In the genomic region with DNA sequence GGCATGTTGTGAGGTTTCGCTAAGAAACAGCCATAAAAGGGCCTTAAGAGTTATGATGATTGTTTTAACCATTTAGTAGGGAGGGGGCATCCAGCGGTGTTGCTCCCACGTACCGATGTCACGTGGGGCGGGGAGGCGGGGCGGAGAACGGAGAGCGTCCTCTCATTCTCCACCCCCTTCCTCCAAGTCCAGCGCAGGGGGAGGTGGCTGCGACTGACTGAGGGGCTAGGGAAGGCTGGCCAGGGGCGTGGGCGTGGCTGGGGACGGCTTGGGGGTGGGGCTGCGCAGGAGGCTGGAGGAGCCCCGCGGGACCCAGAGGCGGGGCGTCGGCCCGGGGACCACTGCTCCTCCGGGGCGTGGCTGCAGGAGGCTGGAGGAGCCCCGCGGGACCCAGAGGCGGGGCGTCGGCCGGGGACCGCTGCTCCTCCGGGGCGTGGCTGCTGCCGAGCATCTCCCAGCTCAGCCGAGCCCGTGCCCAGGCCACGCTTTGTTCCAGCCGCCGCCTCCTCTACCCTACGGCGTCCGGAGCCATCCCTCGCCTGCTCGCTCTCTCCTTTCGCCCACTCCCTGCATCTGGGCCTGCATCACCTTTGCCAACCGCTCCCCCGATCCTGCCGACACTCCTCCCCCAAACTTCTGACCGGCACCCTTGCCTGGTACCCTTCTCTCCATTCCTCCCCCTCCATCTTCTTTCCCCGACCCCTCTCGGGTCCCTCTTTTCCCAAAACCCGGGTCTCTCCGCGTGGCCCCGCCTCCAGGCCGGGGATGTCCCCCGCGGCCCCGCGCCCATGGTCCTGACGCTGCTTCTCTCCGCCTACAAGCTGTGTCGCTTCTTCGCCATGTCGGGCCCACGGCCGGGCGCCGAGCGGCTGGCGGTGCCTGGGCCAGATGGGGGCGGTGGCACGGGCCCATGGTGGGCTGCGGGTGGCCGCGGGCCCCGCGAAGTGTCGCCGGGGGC, we compare ENCODE assay signal across 8 cellular contexts. TPM values are rescaled to one million over a fixed set of nuclear protein-coding genes. Genes with fewer than 3 reads are reported as not detected.
DNase-seq lines count a peak whose midpoint lies in the region; ATAC-seq and TF ChIP-seq lines count a peak whose summit lies in the region.

SARM1 (plus strand) TSS at position 450 of the 958 bp plus-strand sequence; CDS start at position 789, 339 bp downstream.

- H3K4me1 ChIP-seq in testis, result peaks cover 28% of the 10 kb centered on the region

- H3K4me3 Mint-ChIP-seq in IgD-negative memory B cell (peak within 1 kb of the TSS; percentile 71 to 98 (median 92)), osteocyte (ENCODE audit: unreplicated experiment) (peak within 1 kb of the TSS; percentile 83)

- no peaks in the 10 kb centered on the region for H3K9me3 Mint-ChIP-seq in IgD-negative memory B cell
- H3K9me3 Mint-ChIP-seq in osteocyte (ENCODE audit: unreplicated experiment), result no peaks in the 10 kb centered on the region

- ATAC-seq in GM21381 (IDR thresholded peaks at IDR 0.05; ENCODE audit: unreplicated experiment) (peak; percentile 59), Right ventricle myocardium inferior (peak; percentile 89)

- H3K36me3 Mint-ChIP-seq in IgD-negative memory B cell, result no peaks in the 10 kb centered on the region
- peaks cover 2% of the 10 kb centered on the region for H3K36me3 Mint-ChIP-seq in osteocyte (ENCODE audit: unreplicated experiment)

- H3K4me1 Mint-ChIP-seq in IgD-negative memory B cell (peaks cover 4 to 15% (median 12%) of the 10 kb centered on the region in 3 donors), osteocyte (ENCODE audit: unreplicated experiment) (peaks cover 26% of the 10 kb centered on the region)

- TF ChIP-seq POLR2A in testis (IDR thresholded peaks at IDR 0.05), result no peak

- TF ChIP-seq CTCF in osteocyte (IDR thresholded peaks at IDR 0.05), result no peak
- TF ChIP-seq CTCF in testis (IDR thresholded peaks at IDR 0.05), result no peak

- no peaks in the 10 kb centered on the region for H3K27me3 ChIP-seq in testis

- H3K36me3 ChIP-seq in testis (ENCODE audit: low read depth, missing control alignments), result no peaks in the 10 kb centered on the region

- peak within 1 kb of the TSS; percentile 8 to 90 (median 86) for H3K27ac Mint-ChIP-seq in IgD-negative memory B cell
- H3K27ac Mint-ChIP-seq in osteocyte (ENCODE audit: unreplicated experiment), result peak within 1 kb of the TSS; percentile 76

- DNase-seq in COR-L47 (lab: John Stamatoyannopoulos, UW) (peak; percentile 95), SK-N-DZ (ENCODE audit: low spot score) (peak; percentile 97), Right ventricle myocardium inferior (ENCODE audit: missing footprints) (peak; percentile 94), osteocyte (ENCODE audit: extremely low spot score, unreplicated experiment) (peak; percentile 95), testis (peak; percentile 86)
- DNase-seq in activated naive CD4-positive, alpha-beta T cell treated with anti-CD3 and anti-CD28 coated beads, Interleukin-2, amount 50 U/mL, for 16 hours, result peak; percentile 86

- H3K27me3 Mint-ChIP-seq in IgD-negative memory B cell, result no peaks in the 10 kb centered on the region
- H3K27me3 Mint-ChIP-seq in osteocyte (ENCODE audit: unreplicated experiment), result no peaks in the 10 kb centered on the region

- no peaks in the 10 kb centered on the region for H3K9me3 ChIP-seq in testis

- intact Hi-C loops in Right ventricle myocardium inferior (cut with DNase I) (no loop called here), testis (cut with DNase I; ENCODE audit: low total_unique reads) (no loop called here)

- WGBS in testis, 2 donors, result 1% methylated on average over 42 to 79 of the region's 80 CpGs

- H3K27ac ChIP-seq in testis, result peak within 1 kb of the TSS; percentile 7 to 58

- H3K4me3 ChIP-seq in testis, result peak within 1 kb of the TSS; percentile 45 to 51

RNA-seq across cellular contexts. Expression of gene SARM1, which starts in this region (rescaled TPM):
- 5.6 TPM for polyA plus RNA-seq in IgD-negative memory B cell
- polyA plus RNA-seq in SK-N-DZ (2014; cell fraction: cytosol; rRNA removed), result 49.9 and 50.4 TPM in 2 replicates
- 54.6 and 60.5 TPM in 2 replicates for polyA plus RNA-seq in SK-N-DZ (2014; cell fraction: nucleus; rRNA removed)
- total RNA-seq in Right ventricle myocardium inferior, result 6.2 TPM
- total RNA-seq in osteocyte, result 27.8 and 31.7 TPM in 2 replicates
- 10 to 100 TPM; 18.6 to 19.9 TPM for total RNA-seq in testis
- 6.6 TPM for polyA plus RNA-seq in testis (ENCODE audit: insufficient read depth, low read depth, low replicate concordance)

Comparison
In these comparisons a context has a peak if more than half of its experiments do, and no peak if none do; other contexts are left out.
1. Peak in every context shown above with its lines: DNase-seq, ATAC-seq, H3K4me3 ChIP-seq and H3K27ac ChIP-seq.